In the genomic region with DNA sequence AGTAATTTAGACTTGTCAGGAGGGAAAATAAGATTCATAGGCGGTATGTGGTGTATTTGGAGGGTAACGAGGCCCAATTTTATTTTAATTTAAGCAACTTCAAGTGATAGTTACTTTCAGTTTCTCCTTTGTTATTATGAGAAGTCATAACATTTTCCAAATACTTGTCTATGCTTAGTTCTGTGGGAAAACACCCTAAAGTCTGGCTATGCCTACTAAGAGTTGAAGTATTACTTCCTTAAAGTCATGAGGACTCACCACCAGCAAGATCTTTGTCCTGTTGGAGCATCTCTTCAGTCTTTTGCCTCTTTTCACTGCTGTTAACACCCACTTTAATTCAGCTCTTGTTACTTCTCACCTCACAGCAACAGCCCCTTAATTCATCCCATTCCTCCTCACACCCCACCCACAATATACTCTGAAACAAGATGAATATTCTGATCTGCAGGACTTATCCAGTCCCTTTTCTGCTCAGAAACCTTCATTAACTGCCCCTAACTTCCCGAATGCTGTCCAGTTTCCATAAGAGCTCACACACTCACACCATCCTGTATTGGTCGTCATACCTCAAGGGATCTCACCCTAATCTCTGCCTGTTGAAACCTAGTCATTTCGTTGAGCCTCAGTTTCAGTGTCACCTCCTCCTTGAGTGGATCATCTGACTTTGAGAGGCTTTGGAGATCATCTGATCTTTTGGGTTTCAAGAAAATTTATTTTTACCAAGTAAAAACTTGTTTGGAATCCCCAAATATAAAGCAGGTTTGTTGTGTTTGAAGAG, we compare ENCODE assay signal across 16 cellular contexts.
DNase-seq lines count a peak whose midpoint lies in the region; ATAC-seq, FAIRE-seq and TF ChIP-seq lines count a peak whose summit lies in the region.
"Had no signal": no experiment of that assay in that cellular context is flagged by ENCODE, and none has a peak within 500 bp of the region (broad histone marks: within the 10 kb centered on the region; RNA-seq: fewer than 3 reads in every experiment).

No MANE protein-coding gene starts in this region.

- peak overlapping the region; percentile 17 for H3K27ac Mint-ChIP-seq in activated T-cell treated with anti-CD3 and anti-CD28 coated beads, Interleukin-2, amount 50 U/mL, for 72 hours
- H3K27ac Mint-ChIP-seq in activated T-helper 17 cell treated with anti-CD3 and anti-CD28 coated beads, Interleukin-2, amount 50 U/mL, for 72 hours: peak overlapping the region; percentile 29
- no peak overlapping the region for H3K27ac Mint-ChIP-seq in type B pancreatic cell

- H3K9me3 Mint-ChIP-seq in activated T-cell treated with anti-CD3 and anti-CD28 coated beads, Interleukin-2, amount 50 U/mL, for 72 hours: no peaks in the 10 kb centered on the region
- no peaks in the 10 kb centered on the region for H3K9me3 Mint-ChIP-seq in activated T-helper 17 cell treated with anti-CD3 and anti-CD28 coated beads, Interleukin-2, amount 50 U/mL, for 72 hours
- no peaks in the 10 kb centered on the region for H3K9me3 Mint-ChIP-seq in type B pancreatic cell

- H3K4me3 Mint-ChIP-seq in activated T-cell treated with anti-CD3 and anti-CD28 coated beads, Interleukin-2, amount 50 U/mL, for 72 hours: peak overlapping the region in 1 of 2 donors; percentile 45
- peak overlapping the region; percentile 40 for H3K4me3 Mint-ChIP-seq in activated T-helper 17 cell treated with anti-CD3 and anti-CD28 coated beads, Interleukin-2, amount 50 U/mL, for 72 hours
- no peak overlapping the region for H3K4me3 Mint-ChIP-seq in type B pancreatic cell

- FAIRE-seq in urothelium cell line (lab: Jason Lieb, UNC): peak; percentile 55
- FAIRE-seq: kidney had no signal

- no peaks in the 10 kb centered on the region for H3K27me3 Mint-ChIP-seq in activated T-cell treated with anti-CD3 and anti-CD28 coated beads, Interleukin-2, amount 50 U/mL, for 72 hours (ENCODE audit: low read depth)
- peaks cover 5% of the 10 kb centered on the region for H3K27me3 Mint-ChIP-seq in activated T-helper 17 cell treated with anti-CD3 and anti-CD28 coated beads, Interleukin-2, amount 50 U/mL, for 72 hours
- H3K27me3 Mint-ChIP-seq in type B pancreatic cell: peaks cover 4% of the 10 kb centered on the region

- H3K4me1 Mint-ChIP-seq in activated T-cell treated with anti-CD3 and anti-CD28 coated beads, Interleukin-2, amount 50 U/mL, for 72 hours (ENCODE audit: low read depth): peaks cover 13% of the 10 kb centered on the region
- H3K4me1 Mint-ChIP-seq in activated T-helper 17 cell treated with anti-CD3 and anti-CD28 coated beads, Interleukin-2, amount 50 U/mL, for 72 hours: peaks cover 6% of the 10 kb centered on the region
- no peaks in the 10 kb centered on the region for H3K4me1 Mint-ChIP-seq in type B pancreatic cell (ENCODE audit: unreplicated experiment)

- TF ChIP-seq CTCF in type B pancreatic cell (conservative IDR thresholded peaks at IDR 0.05): no peak

- H3K36me3 Mint-ChIP-seq in activated T-cell treated with anti-CD3 and anti-CD28 coated beads, Interleukin-2, amount 50 U/mL, for 72 hours (ENCODE audit: insufficient read depth in 2 of 2): no peaks in the 10 kb centered on the region
- no peaks in the 10 kb centered on the region for H3K36me3 Mint-ChIP-seq in activated T-helper 17 cell treated with anti-CD3 and anti-CD28 coated beads, Interleukin-2, amount 50 U/mL, for 72 hours (ENCODE audit: low read depth)
- no peaks in the 10 kb centered on the region for H3K36me3 Mint-ChIP-seq in type B pancreatic cell

- DNase-seq in activated T-cell treated with anti-CD3 and anti-CD28 coated beads, Interleukin-2, amount 50 U/mL, for 72 hours: no peak
- DNase-seq in activated T-cell treated with anti-CD3 and anti-CD28 coated beads for 4 hours (no peak), urothelium cell line (ENCODE audit: low spot score) (no peak), type B pancreatic cell (ENCODE audit: extremely low spot score, unreplicated experiment) (no peak), NCI-H748 (lab: John Stamatoyannopoulos, UW; ENCODE audit: unreplicated experiment) (no peak), HT-29 (ENCODE audit: low spot score) (no peak)
- DNase-seq: activated CD8-positive, alpha-beta memory T cell treated with anti-CD3 and anti-CD28 coated beads for 24 hours; adrenal gland; Calu3; glutamatergic neuron; kidney; Right ventricle myocardium superior; sigmoid colon; stimulated activated CD4-positive, alpha-beta T cell treated with anti-CD3 and anti-CD28 coated beads, Interleukin-2, amount 100 ng/mL, for 48 hours had no signal

- peak; percentile 25 to 36 for ATAC-seq in activated T-cell treated with anti-CD3 and anti-CD28 coated beads, Interleukin-2, amount 50 U/mL, for 72 hours (replicated peaks in 1 of 2)
- peak; percentile 64 for ATAC-seq in GM21723 (IDR thresholded peaks at IDR 0.05; ENCODE audit: unreplicated experiment)
- ATAC-seq in activated T-helper 17 cell treated with anti-CD3 and anti-CD28 coated beads, Interleukin-2, amount 50 U/mL, for 72 hours (replicated peaks): peak; percentile 60
